Comparison of ENCODE assay signal across 18 cellular contexts in the genomic region with DNA sequence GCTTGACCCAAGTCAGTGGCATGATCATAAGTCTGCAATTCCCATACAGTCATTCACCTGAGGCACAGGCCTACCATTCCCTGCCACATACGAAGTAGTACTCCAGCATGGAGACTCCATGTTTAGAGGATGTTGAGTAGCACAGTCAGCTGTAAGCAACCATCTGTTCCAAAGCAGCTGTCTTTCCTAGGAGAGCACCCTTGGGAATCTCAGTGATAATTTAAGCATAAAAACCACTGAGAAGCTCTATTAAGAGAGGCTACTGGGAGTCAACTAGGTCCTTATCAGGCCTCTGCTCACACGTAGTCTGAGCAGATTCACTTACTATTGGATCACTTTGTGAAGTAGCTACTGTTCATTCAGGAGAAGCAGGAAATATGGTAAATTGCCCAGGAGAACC.
DNase-seq lines count a peak whose midpoint lies in the region; ATAC-seq, FAIRE-seq and TF ChIP-seq lines count a peak whose summit lies in the region.
"Had no signal": no experiment of that assay in that cellular context is flagged by ENCODE, and none has a peak within 500 bp of the region (broad histone marks: within the 10 kb centered on the region; RNA-seq: fewer than 3 reads in every experiment).

No MANE protein-coding gene starts in this region.

- TF ChIP-seq CTCF in K562 (IDR thresholded peaks at IDR 0.05 in 2 of 3, conservative IDR thresholded peaks at IDR 0.05 in 1 of 3; ENCODE audit: insufficient read depth in 2 of 3, low read depth in 1 of 3, low read length in 3 of 3) (no peak), mesothelial cell of epicardium (IDR thresholded peaks at IDR 0.05; ENCODE audit: unreplicated experiment) (no peak), tibial nerve (IDR thresholded peaks at IDR 0.05) (no peak)

- TF ChIP-seq POLR2A in K562 (conservative IDR thresholded peaks at IDR 0.05) (no peak), tibial nerve (IDR thresholded peaks at IDR 0.05) (no peak)

- H3K27ac ChIP-seq in BLaER1 treated with 17β-estradiol and CSF1 and Interleukin-3, amounts not matched to agents 10 nM and 100 nM = no peak overlapping the region
- no peak overlapping the region for H3K27ac ChIP-seq in K562 (ENCODE audit: extremely low read depth, low read depth, low read length)
- H3K27ac ChIP-seq in tibial nerve = no peak overlapping the region
- H3K27ac ChIP-seq: Peyer's patch had no signal

- no peaks in the 10 kb centered on the region for H3K36me3 ChIP-seq in BLaER1 treated with 17β-estradiol and CSF1 and Interleukin-3, amounts not matched to agents 10 nM and 100 nM
- no peaks in the 10 kb centered on the region for H3K36me3 ChIP-seq in K562 (ENCODE audit: control insufficient read depth, insufficient read depth, low read length)
- H3K36me3 ChIP-seq in tibial nerve = no peaks in the 10 kb centered on the region
- H3K36me3 ChIP-seq: Peyer's patch had no signal

- TF ChIP-seq EP300 in K562 (IDR thresholded peaks at IDR 0.05; ENCODE audit: low read length) = no peak
- TF ChIP-seq EP300 in tibial nerve (IDR thresholded peaks at IDR 0.05) = no peak

- no peaks in the 10 kb centered on the region for H3K9me3 ChIP-seq in BLaER1 treated with 17β-estradiol and CSF1 and Interleukin-3, amounts not matched to agents 10 nM and 100 nM (replicated peaks in 1 of 11)
- H3K9me3 ChIP-seq in K562 (replicated peaks; ENCODE audit: control insufficient read depth, insufficient read depth, low read depth, low read length) (no peaks in the 10 kb centered on the region), tibial nerve (no peaks in the 10 kb centered on the region)
- H3K9me3 ChIP-seq: Peyer's patch had no signal

- no peaks in the 10 kb centered on the region for H3K4me1 Mint-ChIP-seq in mesothelial cell of epicardium

- no peak for TF ChIP-seq RAD21 in K562 (CRISPR knock-in tag; conservative IDR thresholded peaks at IDR 0.05 in 1 of 2, IDR thresholded peaks at IDR 0.05 in 1 of 2)

- no peak overlapping the region for H3K9ac ChIP-seq in BLaER1 treated with 17β-estradiol and CSF1 and Interleukin-3, amounts not matched to agents 10 nM and 100 nM
- no peak overlapping the region for H3K9ac ChIP-seq in K562 (ENCODE audit: insufficient read depth in 1 of 2, low read depth in 2 of 2, low read length in 2 of 2)

- DNase-seq in DMS 273 treated with DMSO at 0.1 percent for 48 hours (lab: John Stamatoyannopoulos, UW) (peak; percentile 43), NCI-H2171 treated with DMSO at 0.1 percent for 48 hours (lab: John Stamatoyannopoulos, UW) (peak; percentile 87), K562 (ENCODE audit: extremely low read depth in 1 of 4, low spot score in 3 of 4) (no peak), mesothelial cell of epicardium (ENCODE audit: low spot score in 2 of 2, unreplicated experiment in 2 of 2) (no peak), tibial nerve (ENCODE audit: low spot score in 2 of 2) (no peak)
- no peak for DNase-seq in activated CD4-positive, alpha-beta T cell treated with anti-CD3 and anti-CD28 coated beads, Interleukin-2, amount 50 U/mL, for 4 hours
- DNase-seq: CD8-positive, alpha-beta T cell; EL; GF-D8; KBM-7; NCI-H1092; NCI-H146; NCI-H2107; NCI-H446; Peyer's patch; T-helper 9 cell had no signal

- CTCF ChIA-PET in K562 (lab: Yijun Ruan, JAX; ENCODE audit: low intra/inter-chr PET ratio) = interaction anchor here (0.6 kb wide), 1 partner anchor 15 kb away, joined by 3 read pairs; no protein-coding TSS in a partner anchor

- H3K4me3 ChIP-seq in BLaER1 treated with 17β-estradiol and CSF1 and Interleukin-3, amounts not matched to agents 10 nM and 100 nM = no peak overlapping the region
- no peak overlapping the region for H3K4me3 ChIP-seq in K562
- H3K4me3 ChIP-seq in tibial nerve = no peak overlapping the region
- H3K4me3 ChIP-seq: Peyer's patch had no signal

- in situ Hi-C loops in K562 (cut with MboI) = no loop called here

- no peaks in the 10 kb centered on the region for H3K9me1 ChIP-seq in K562 (ENCODE audit: control insufficient read depth, insufficient read depth, low read length)

- BruUV-seq in K562 (replicated peaks; lab: Mats Ljungman, UMichigan) = no TSS peak

- H3K4me3 Mint-ChIP-seq in mesothelial cell of epicardium = no peak overlapping the region
- H3K4me3 Mint-ChIP-seq: CD8-positive, alpha-beta T cell had no signal

- H3K36me3 Mint-ChIP-seq in mesothelial cell of epicardium = no peaks in the 10 kb centered on the region
- H3K36me3 Mint-ChIP-seq: CD8-positive, alpha-beta T cell had no signal

- no peaks in the 10 kb centered on the region for H3K9me3 Mint-ChIP-seq in mesothelial cell of epicardium
- H3K9me3 Mint-ChIP-seq: CD8-positive, alpha-beta T cell had no signal

- H3K27ac Mint-ChIP-seq in mesothelial cell of epicardium = no peak overlapping the region
- H3K27ac Mint-ChIP-seq: CD8-positive, alpha-beta T cell had no signal

- peak overlapping the region in 8 of 11 experiments; percentile 14 to 62 (median 31); a peak in 14 of 22 replicates for H3K4me2 ChIP-seq in BLaER1 treated with 17β-estradiol and CSF1 and Interleukin-3, amounts not matched to agents 10 nM and 100 nM
- H3K4me2 ChIP-seq in K562 (ENCODE audit: insufficient read depth, low read length) = no peak overlapping the region

- WGBS in K562 (ENCODE audit: insufficient coverage, low coverage, missing lambda C conversion rate) = 0% methylated on average over 2 of the region's 2 CpGs
- 69 to 78% methylated on average over 2 of the region's 2 CpGs for WGBS in tibial nerve, 2 donors

- H3K27me3 ChIP-seq in BLaER1 treated with 17β-estradiol and CSF1 and Interleukin-3, amounts not matched to agents 10 nM and 100 nM = no peaks in the 10 kb centered on the region
- peaks cover 5 to 14% of the 10 kb centered on the region in 2 experiments; a peak in 4 of 5 replicates for H3K27me3 ChIP-seq in K562 (ENCODE audit: control insufficient read depth in 2 of 2, insufficient read depth in 2 of 2, low read length in 2 of 2)
- no peaks in the 10 kb centered on the region for H3K27me3 ChIP-seq in tibial nerve
- H3K27me3 ChIP-seq: Peyer's patch had no signal

- no peaks in the 10 kb centered on the region for H4K20me1 ChIP-seq in BLaER1 treated with 17β-estradiol and CSF1 and Interleukin-3, amounts not matched to agents 10 nM and 100 nM
- peaks cover under 1% of the 10 kb centered on the region; the same call in 1 of the 2 replicates for H4K20me1 ChIP-seq in K562 (replicated peaks; ENCODE audit: control insufficient read depth, insufficient read depth, low read length)

- intact Hi-C loops in K562 (cut with micrococcal nuclease) = no loop called here

- H3K27me3 Mint-ChIP-seq in mesothelial cell of epicardium (ENCODE audit: low read depth) = peaks cover 31% of the 10 kb centered on the region

- no peaks in the 10 kb centered on the region for H3K79me2 ChIP-seq in K562 (ENCODE audit: control insufficient read depth, insufficient read depth, low read length)

- FAIRE-seq in K562 (lab: Jason Lieb, UNC) = peak; percentile 44

- POLR2A ChIA-PET in K562 (lab: Yijun Ruan, JAX) = interaction anchor here (0.8 to 1.4 kb wide), 4 partner anchors 9 to 25 kb away, joined by 3 to 7 read pairs (median 5); no protein-coding TSS in a partner anchor

- H2AFZ ChIP-seq in K562 (ENCODE audit: low read depth, low read length) = no peak overlapping the region

- H3K4me1 ChIP-seq in BLaER1 treated with 17β-estradiol and CSF1 and Interleukin-3, amounts not matched to agents 10 nM and 100 nM = peaks cover 0 to 15% (median 10%) of the 10 kb centered on the region in 10 experiments; a peak in 14 of 20 replicates
- H3K4me1 ChIP-seq in K562 (replicated peaks in 1 of 2; ENCODE audit: control insufficient read depth in 2 of 2, insufficient read depth in 2 of 2, low read length in 2 of 2) (no peaks in the 10 kb centered on the region), tibial nerve (no peaks in the 10 kb centered on the region)
- H3K4me1 ChIP-seq: Peyer's patch had no signal

- ATAC-seq in K562 (no peak), HG03342 (IDR thresholded peaks at IDR 0.05; ENCODE audit: unreplicated experiment) (no peak)
- ATAC-seq: CD8-positive, alpha-beta T cell had no signal

TF ChIP-seq in K562, 482 proteins besides CTCF, POLR2A, EP300 and RAD21 (continues in another document):
- TF ChIP-seq FOXJ2 (tag; IDR thresholded peaks at IDR 0.05) = no peak
- TF ChIP-seq, protein P1, sequence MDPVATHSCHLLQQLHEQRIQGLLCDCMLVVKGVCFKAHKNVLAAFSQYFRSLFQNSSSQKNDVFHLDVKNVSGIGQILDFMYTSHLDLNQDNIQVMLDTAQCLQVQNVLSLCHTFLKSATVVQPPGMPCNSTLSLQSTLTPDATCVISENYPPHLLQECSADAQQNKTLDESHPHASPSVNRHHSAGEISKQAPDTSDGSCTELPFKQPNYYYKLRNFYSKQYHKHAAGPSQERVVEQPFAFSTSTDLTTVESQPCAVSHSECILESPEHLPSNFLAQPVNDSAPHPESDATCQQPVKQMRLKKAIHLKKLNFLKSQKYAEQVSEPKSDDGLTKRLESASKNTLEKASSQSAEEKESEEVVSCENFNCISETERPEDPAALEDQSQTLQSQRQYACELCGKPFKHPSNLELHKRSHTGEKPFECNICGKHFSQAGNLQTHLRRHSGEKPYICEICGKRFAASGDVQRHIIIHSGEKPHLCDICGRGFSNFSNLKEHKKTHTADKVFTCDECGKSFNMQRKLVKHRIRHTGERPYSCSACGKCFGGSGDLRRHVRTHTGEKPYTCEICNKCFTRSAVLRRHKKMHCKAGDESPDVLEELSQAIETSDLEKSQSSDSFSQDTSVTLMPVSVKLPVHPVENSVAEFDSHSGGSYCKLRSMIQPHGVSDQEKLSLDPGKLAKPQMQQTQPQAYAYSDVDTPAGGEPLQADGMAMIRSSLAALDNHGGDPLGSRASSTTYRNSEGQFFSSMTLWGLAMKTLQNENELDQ (CRISPR knock-in tag; IDR thresholded peaks at IDR 0.05; ENCODE audit: borderline replicate concordance) = no peak
- TF ChIP-seq, protein P2, sequence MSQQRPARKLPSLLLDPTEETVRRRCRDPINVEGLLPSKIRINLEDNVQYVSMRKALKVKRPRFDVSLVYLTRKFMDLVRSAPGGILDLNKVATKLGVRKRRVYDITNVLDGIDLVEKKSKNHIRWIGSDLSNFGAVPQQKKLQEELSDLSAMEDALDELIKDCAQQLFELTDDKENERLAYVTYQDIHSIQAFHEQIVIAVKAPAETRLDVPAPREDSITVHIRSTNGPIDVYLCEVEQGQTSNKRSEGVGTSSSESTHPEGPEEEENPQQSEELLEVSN (IDR thresholded peaks at IDR 0.05; ENCODE audit: borderline replicate concordance in 1 of 2, extremely low read depth in 1 of 2, insufficient read depth in 1 of 2, insufficient read length in 1 of 2, low read depth in 1 of 2, low read length in 1 of 2, poor library complexity in 1 of 2, severe bottlenecking in 1 of 2) = no peak

Comparison
In these comparisons a context has a peak if more than half of its experiments do, and no peak if none do; other contexts are left out.
1. DNase-seq: peak in DMS 273 treated with DMSO at 0.1 percent for 48 hours (single experiment) and NCI-H2171 treated with DMSO at 0.1 percent for 48 hours (single experiment); none in K562 (0 of 4), mesothelial cell of epicardium (0 of 2), tibial nerve (0 of 2) and activated CD4-positive, alpha-beta T cell treated with anti-CD3 and anti-CD28 coated beads, Interleukin-2, amount 50 U/mL, for 4 hours (0 of 2).